12 cellular contexts compared by ENCODE assay signal in the genomic region with DNA sequence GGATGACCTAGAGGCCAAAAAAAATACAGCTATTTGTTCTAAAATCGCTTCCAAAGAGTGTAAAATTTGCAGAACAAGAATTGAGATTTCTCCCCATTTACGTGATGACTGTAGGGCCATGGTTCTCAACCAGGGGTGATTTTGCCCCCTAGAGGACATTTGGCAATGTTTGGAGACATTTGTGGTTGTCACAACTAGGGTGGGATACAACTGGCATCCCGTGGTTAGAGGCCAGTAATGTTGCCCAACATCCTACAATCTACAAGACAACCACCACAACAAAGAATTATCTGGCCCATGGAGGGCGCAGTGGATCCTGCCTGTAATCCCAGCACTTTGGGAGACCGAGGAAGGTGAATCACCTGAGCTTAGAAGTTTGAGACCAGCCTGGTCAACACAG. TPM values are rescaled to one million over a fixed set of nuclear protein-coding genes. Genes with fewer than 3 reads are reported as not detected.
DNase-seq lines count a peak whose midpoint lies in the region; ATAC-seq and TF ChIP-seq lines count a peak whose summit lies in the region.
"Had no signal": no experiment of that assay in that cellular context is flagged by ENCODE, and none has a peak within 500 bp of the region (broad histone marks: within the 10 kb centered on the region; RNA-seq: fewer than 3 reads in every experiment).

No MANE protein-coding gene starts in this region.

- peaks cover 11% of the 10 kb centered on the region for H3K4me1 Mint-ChIP-seq in HFFc6 (ENCODE audit: low read depth)

- H3K4me3 ChIP-seq in foreskin fibroblast (ENCODE audit: low read depth in 1 of 2, low read length in 2 of 2), result no peak overlapping the region
- H3K4me3 ChIP-seq: skin epidermis had no signal

- peak; percentile 57 for TF ChIP-seq CTCF in HFFc6 (IDR thresholded peaks at IDR 0.05)
- peak; percentile 8 for TF ChIP-seq CTCF in foreskin fibroblast (IDR thresholded peaks at IDR 0.05; ENCODE audit: low read depth, low read length)

- DNase-seq in ELF-1 (ENCODE audit: low read depth, low spot score) (peak; percentile 47), HFFc6 (no peak), RPMI8226 (peak; percentile 23), foreskin fibroblast (no peak), midbrain (lab: John Stamatoyannopoulos, UW) (no peak), C1 segment of cervical spinal cord (lab: John Stamatoyannopoulos, UW) (no peak)
- DNase-seq: NCI-H2171 had no signal

- H3K4me3 Mint-ChIP-seq in HFFc6, result no peak overlapping the region
- H3K4me3 Mint-ChIP-seq: central memory CD8-positive, alpha-beta T cell; T-helper 1 cell treated with Interleukin-12 subunit alpha and Interleukin-12 subunit beta and Interleukin-4 antibody, amounts not matched to agents 30 μg/mL and 1 μg/mL, for 36 hours had no signal

- ATAC-seq in GM18858 (IDR thresholded peaks at IDR 0.05; ENCODE audit: unreplicated experiment) (no peak), HG03521 (IDR thresholded peaks at IDR 0.05; ENCODE audit: unreplicated experiment) (no peak)

- no peaks in the 10 kb centered on the region for H3K9me3 Mint-ChIP-seq in HFFc6
- H3K9me3 Mint-ChIP-seq: central memory CD8-positive, alpha-beta T cell; T-helper 1 cell treated with Interleukin-12 subunit alpha and Interleukin-12 subunit beta and Interleukin-4 antibody, amounts not matched to agents 30 μg/mL and 1 μg/mL, for 36 hours had no signal

- no peak overlapping the region for H3K27ac Mint-ChIP-seq in HFFc6
- H3K27ac Mint-ChIP-seq: T-helper 1 cell treated with Interleukin-12 subunit alpha and Interleukin-12 subunit beta and Interleukin-4 antibody, amounts not matched to agents 30 μg/mL and 1 μg/mL, for 36 hours had no signal

- no peaks in the 10 kb centered on the region for H3K27me3 Mint-ChIP-seq in HFFc6 (ENCODE audit: insufficient read depth)
- H3K27me3 Mint-ChIP-seq: central memory CD8-positive, alpha-beta T cell had no signal

- no peaks in the 10 kb centered on the region for H3K36me3 Mint-ChIP-seq in HFFc6 (ENCODE audit: low read depth)

RNA-seq across cellular contexts. Expression of a gene that starts 22.8 kb away (rescaled TPM):
- 10 to 100 TPM; 74.3 to 87.8 (median 79.6) TPM for total RNA-seq in HFFc6 (2021; fragmentation: NEBNext Ultra II Directional; extraction: Animal tissue kit (Norgen Biotek cat#: 25700))

RNA-seq across cellular contexts. Expression of a gene that starts 29.8 kb away (rescaled TPM):
- 10 to 100 TPM; 19.3 to 48.8 (median 44.1) TPM for total RNA-seq in HFFc6 (2021; fragmentation: NEBNext Ultra II Directional; extraction: Animal tissue kit (Norgen Biotek cat#: 25700))

Comparison
In these comparisons a context has a peak if more than half of its experiments do, and no peak if none do; other contexts are left out.
1. DNase-seq: peak in ELF-1 (single experiment) and RPMI8226 (single experiment); none in HFFc6 (single experiment), foreskin fibroblast (0 of 2), midbrain (single experiment) and C1 segment of cervical spinal cord (0 of 14).